Comparison of ENCODE assay signal across 22 cellular contexts in genomic region chr13:74910399-74910798, GRCh38.
DNase-seq lines count a peak whose midpoint lies in the region; ATAC-seq, FAIRE-seq and TF ChIP-seq lines count a peak whose summit lies in the region.
"Had no signal": no experiment of that assay in that cellular context is flagged by ENCODE, and none has a peak within 500 bp of the region (broad histone marks: within the 10 kb centered on the region; RNA-seq: fewer than 3 reads in every experiment).

No MANE protein-coding gene starts in this region.

- H3K9ac ChIP-seq in endothelial cell of umbilical vein (replicated peaks; ENCODE audit: extremely low read depth, insufficient read depth, low read length) (no peak overlapping the region), H9 (ENCODE audit: extremely low read depth, insufficient read length, low read length) (no peak overlapping the region)
- H3K9ac ChIP-seq: BLaER1 treated with 17β-estradiol and CSF1 and Interleukin-3, amounts not matched to agents 10 nM and 100 nM had no signal

- no peak overlapping the region for H2BK12ac ChIP-seq in H9 (ENCODE audit: insufficient read length, low read depth, low read length)

- no peak overlapping the region for H4K5ac ChIP-seq in H9 (ENCODE audit: insufficient read length, low read depth, low read length)

- H3K9me3 Mint-ChIP-seq in WTC11 (no peaks in the 10 kb centered on the region), H9 (no peaks in the 10 kb centered on the region)
- H3K9me3 Mint-ChIP-seq: CD4-positive, alpha-beta T cell; CD8-positive, alpha-beta T cell had no signal

- H3K23me2 ChIP-seq in H9 (ENCODE audit: insufficient read length, low read depth, low read length, poor library complexity, severe bottlenecking): no peaks in the 10 kb centered on the region

- H2BK120ac ChIP-seq in H9 (ENCODE audit: low read depth, low read length, poor library complexity, severe bottlenecking): no peak overlapping the region

- no peak overlapping the region for H3K4me2 ChIP-seq in endothelial cell of umbilical vein (ENCODE audit: insufficient read depth, low read length)
- no peak overlapping the region for H3K4me2 ChIP-seq in H9 (ENCODE audit: insufficient read depth, insufficient read length, low read length)
- H3K4me2 ChIP-seq: BLaER1 treated with 17β-estradiol and CSF1 and Interleukin-3, amounts not matched to agents 10 nM and 100 nM had no signal

- H2BK5ac ChIP-seq in H9 (ENCODE audit: insufficient read length, low read length): no peak overlapping the region

- no TSS peak for BruUV-seq in endothelial cell of umbilical vein (replicated peaks; lab: Mats Ljungman, UMichigan)

- intact Hi-C loops in endothelial cell of umbilical vein (cut with micrococcal nuclease): loop anchor here (1.0 kb wide), 1 partner anchor 20 kb away; no protein-coding TSS in a partner anchor

- no CpG with 5 or more reads among the region's 5 CpGs for WGBS in H9 (ENCODE audit: extremely low coverage, insufficient read length, low lambda C conversion rate)

- H3K27me3 ChIP-seq in endothelial cell of umbilical vein (ENCODE audit: control insufficient read depth in 2 of 2, insufficient read depth in 2 of 2, low read length in 2 of 2): no peaks in the 10 kb centered on the region
- no peaks in the 10 kb centered on the region for H3K27me3 ChIP-seq in H9 (ENCODE audit: insufficient read depth, low read length)
- H3K27me3 ChIP-seq: BLaER1 treated with 17β-estradiol and CSF1 and Interleukin-3, amounts not matched to agents 10 nM and 100 nM had no signal

- H3K79me1 ChIP-seq in H9 (ENCODE audit: insufficient read depth, low read depth, low read length, poor library complexity, severe bottlenecking): no peaks in the 10 kb centered on the region

- H3K9me1 ChIP-seq in endothelial cell of umbilical vein (replicated peaks; ENCODE audit: control insufficient read depth, extremely low read depth, insufficient read depth, low read length): no peaks in the 10 kb centered on the region

- H3K36me3 ChIP-seq in endothelial cell of umbilical vein (ENCODE audit: control insufficient read depth in 2 of 2, extremely low read depth in 1 of 2, insufficient read depth in 2 of 2, low read length in 2 of 2): no peaks in the 10 kb centered on the region
- H3K36me3 ChIP-seq: BLaER1 treated with 17β-estradiol and CSF1 and Interleukin-3, amounts not matched to agents 10 nM and 100 nM had no signal

- H3K4me3 Mint-ChIP-seq in WTC11: no peak overlapping the region
- no peak overlapping the region for H3K4me3 Mint-ChIP-seq in H9
- H3K4me3 Mint-ChIP-seq: B cell; CD4-positive, alpha-beta T cell; CD8-positive, alpha-beta T cell had no signal

- CTCF ChIA-PET in endothelial cell of umbilical vein (lab: Charles Lee): interaction anchor here (1.4 kb wide), 1 partner anchor 10 kb away, joined by 4 read pairs; no protein-coding TSS in a partner anchor
- CTCF ChIA-PET in WTC11 (lab: Charles Lee): no interaction called here

- no peaks in the 10 kb centered on the region for H3K79me2 ChIP-seq in endothelial cell of umbilical vein (ENCODE audit: control insufficient read depth, insufficient read depth, low read length)
- H3K79me2 ChIP-seq in H9 (ENCODE audit: insufficient read depth, low read length): no peaks in the 10 kb centered on the region

- no peak for TF ChIP-seq POLR2A in endothelial cell of umbilical vein (IDR thresholded peaks at IDR 0.05; ENCODE audit: low read depth, low read length)

- no peak overlapping the region for H3K27ac Mint-ChIP-seq in WTC11
- H3K27ac Mint-ChIP-seq in H9: no peak overlapping the region
- H3K27ac Mint-ChIP-seq: B cell; CD4-positive, alpha-beta T cell; CD8-positive, alpha-beta T cell had no signal

- H2BK20ac ChIP-seq in H9 (ENCODE audit: low read depth, low read length, poor library complexity, severe bottlenecking): no peak overlapping the region

- no peak overlapping the region for H3K4ac ChIP-seq in H9 (ENCODE audit: low read depth, low read length)

- H4K20me1 ChIP-seq in endothelial cell of umbilical vein (replicated peaks; ENCODE audit: control insufficient read depth, extremely low read depth, insufficient read depth, low read length) (no peaks in the 10 kb centered on the region), H9 (ENCODE audit: control insufficient read depth, insufficient read depth, insufficient read length) (no peaks in the 10 kb centered on the region)
- H4K20me1 ChIP-seq: BLaER1 treated with 17β-estradiol and CSF1 and Interleukin-3, amounts not matched to agents 10 nM and 100 nM had no signal

- ATAC-seq in WTC11: no peak
- ATAC-seq: CD8-positive, alpha-beta T cell had no signal

- H4K8ac ChIP-seq in H9 (replicated peaks; ENCODE audit: insufficient read length, low read depth, low read length): no peak overlapping the region

- H3K56ac ChIP-seq in H9 (ENCODE audit: insufficient read length, low read depth, low read length): no peak overlapping the region

- dilution Hi-C loops in endothelial cell of umbilical vein (cut with MboI; ENCODE audit: extremely low pct_ligation_motif_present, low sequenced_read_pairs): no loop called here

- no peak overlapping the region for H3T11ph ChIP-seq in H9 (ENCODE audit: low read length)

- TF ChIP-seq CTCF in endothelial cell of umbilical vein (IDR thresholded peaks at IDR 0.05; ENCODE audit: extremely low read depth in 1 of 2, insufficient read depth in 1 of 2, low read depth in 1 of 2, low read length in 2 of 2): no peak
- TF ChIP-seq CTCF in WTC11 (IDR thresholded peaks at IDR 0.05): no peak
- TF ChIP-seq CTCF in H9 (conservative IDR thresholded peaks at IDR 0.05): no peak

- H3K36me3 Mint-ChIP-seq in WTC11 (no peaks in the 10 kb centered on the region), H9 (ENCODE audit: insufficient read depth in 1 of 3, low read depth in 3 of 3) (no peaks in the 10 kb centered on the region)
- H3K36me3 Mint-ChIP-seq: CD8-positive, alpha-beta T cell had no signal

- POLR2A ChIA-PET in endothelial cell of umbilical vein (lab: Charles Lee) (no interaction called here), WTC11 (lab: Charles Lee) (no interaction called here)

- H3K14ac ChIP-seq in H9 (ENCODE audit: insufficient read depth, low read length): no peak overlapping the region

- H3K27ac ChIP-seq in endothelial cell of umbilical vein (ENCODE audit: insufficient read depth, low read depth, low read length) (no peak overlapping the region), H9 (ENCODE audit: insufficient read length, low read depth, low read length) (no peak overlapping the region)
- H3K27ac ChIP-seq: BLaER1 treated with 17β-estradiol and CSF1 and Interleukin-3, amounts not matched to agents 10 nM and 100 nM; C4-2B had no signal

- H4K91ac ChIP-seq in H9 (ENCODE audit: insufficient read length, low read depth, low read length): no peak overlapping the region

- peak; percentile 66 for DNase-seq in endothelial cell of umbilical vein (ENCODE audit: low read depth, low spot score)
- peak; percentile 1 to 81 for DNase-seq in lung microvascular endothelial cell (ENCODE audit: low read depth in 2 of 2)
- DNase-seq in WTC11 (ENCODE audit: low spot score): no peak
- DNase-seq in AG08395 (ENCODE audit: low spot score): no peak
- DNase-seq in H9: no peak
- DNase-seq: 8988T; ACHN; AML-193; Caco-2; Calu3; CD4-positive, alpha-beta T cell; CD8-positive, alpha-beta T cell; DMS79 treated with DMSO at 0.1 percent for 48 hours; GF-D8 had no signal

- H3K4me1 ChIP-seq in endothelial cell of umbilical vein (ENCODE audit: control insufficient read depth, extremely low read depth, insufficient read depth, low read length) (peaks cover 23% of the 10 kb centered on the region), H9 (ENCODE audit: insufficient read depth, low read length) (no peaks in the 10 kb centered on the region)
- H3K4me1 ChIP-seq: Caco-2 had no signal

- no peak overlapping the region for H2BK15ac ChIP-seq in H9 (ENCODE audit: low read depth, low read length)

- FAIRE-seq in endothelial cell of umbilical vein (lab: Jason Lieb, UNC): no peak
- FAIRE-seq: A204.1, D721Med, G401.6, GM12891, GM19239 had no signal

- H2AFZ ChIP-seq in endothelial cell of umbilical vein (ENCODE audit: low read depth, low read length) (peak overlapping the region; percentile 86), H9 (ENCODE audit: low read length) (no peak overlapping the region)

- H3K9me3 ChIP-seq in endothelial cell of umbilical vein (replicated peaks; ENCODE audit: control insufficient read depth, insufficient read depth, low read length) (no peaks in the 10 kb centered on the region), H9 (ENCODE audit: control insufficient read depth, low read depth, low read length) (no peaks in the 10 kb centered on the region)
- H3K9me3 ChIP-seq: BLaER1 treated with 17β-estradiol and CSF1 and Interleukin-3, amounts not matched to agents 10 nM and 100 nM; Caco-2 had no signal

- no peak overlapping the region for H3K18ac ChIP-seq in H9 (ENCODE audit: insufficient read length, low read depth, low read length)

- H2AK5ac ChIP-seq in H9 (ENCODE audit: insufficient read length, low read length): no peak overlapping the region

- H3K4me3 ChIP-seq in endothelial cell of umbilical vein (replicated peaks in 1 of 3; ENCODE audit: insufficient read depth in 1 of 3, low read depth in 1 of 3, low read length in 3 of 3): no peak overlapping the region
- H3K4me3 ChIP-seq: BLaER1 treated with 17β-estradiol and CSF1 and Interleukin-3, amounts not matched to agents 10 nM and 100 nM had no signal

- H3K23ac ChIP-seq in H9 (ENCODE audit: insufficient read length, low read depth, low read length): no peak overlapping the region

- no peaks in the 10 kb centered on the region for H3K27me3 Mint-ChIP-seq in WTC11 (ENCODE audit: low read depth)
- H3K27me3 Mint-ChIP-seq in H9 (ENCODE audit: low read depth): no peaks in the 10 kb centered on the region; the same call in 1 of the 2 replicates
- H3K27me3 Mint-ChIP-seq: B cell had no signal

- no peaks in the 10 kb centered on the region; the same call in 1 of the 2 replicates for H3K4me1 Mint-ChIP-seq in WTC11
- no peaks in the 10 kb centered on the region for H3K4me1 Mint-ChIP-seq in H9
- H3K4me1 Mint-ChIP-seq: B cell had no signal

TF ChIP-seq in endothelial cell of umbilical vein, 7 proteins besides CTCF, POLR2A, EP300 and RAD21 (continues in another document):
- TF ChIP-seq EZH2 (IDR thresholded peaks at IDR 0.05; ENCODE audit: borderline replicate concordance, low read depth, low read length, severe bottlenecking): no peak
- no peak for TF ChIP-seq POLR2AphosphoS5 (IDR thresholded peaks at IDR 0.05; ENCODE audit: insufficient read depth, low read depth, low read length)
- peak; percentile 43 for TF ChIP-seq FOS (IDR thresholded peaks at IDR 0.05; ENCODE audit: borderline replicate concordance, insufficient read depth, low read length)

TF ChIP-seq in WTC11, 78 proteins besides CTCF, POLR2A, EP300 and RAD21 (continues in another document):
- TF ChIP-seq NR1H2 (CRISPR knock-in tag; IDR thresholded peaks at IDR 0.05): no peak
- TF ChIP-seq GABPB1 (CRISPR knock-in tag; IDR thresholded peaks at IDR 0.05): no peak
- no peak for TF ChIP-seq ZNF416 (CRISPR knock-in tag; IDR thresholded peaks at IDR 0.05)
- no peak for TF ChIP-seq ZNF121 (CRISPR knock-in tag; IDR thresholded peaks at IDR 0.05)
- TF ChIP-seq IRF2 (CRISPR knock-in tag; IDR thresholded peaks at IDR 0.05; ENCODE audit: borderline replicate concordance, low read depth): no peak

Comparison
In these comparisons a context has a peak if more than half of its experiments do, and no peak if none do; other contexts are left out.
1. DNase-seq: peak in endothelial cell of umbilical vein (single experiment) and lung microvascular endothelial cell (2 of 2); none in WTC11 (single experiment), AG08395 (single experiment) and H9 (single experiment).